In the genomic region with DNA sequence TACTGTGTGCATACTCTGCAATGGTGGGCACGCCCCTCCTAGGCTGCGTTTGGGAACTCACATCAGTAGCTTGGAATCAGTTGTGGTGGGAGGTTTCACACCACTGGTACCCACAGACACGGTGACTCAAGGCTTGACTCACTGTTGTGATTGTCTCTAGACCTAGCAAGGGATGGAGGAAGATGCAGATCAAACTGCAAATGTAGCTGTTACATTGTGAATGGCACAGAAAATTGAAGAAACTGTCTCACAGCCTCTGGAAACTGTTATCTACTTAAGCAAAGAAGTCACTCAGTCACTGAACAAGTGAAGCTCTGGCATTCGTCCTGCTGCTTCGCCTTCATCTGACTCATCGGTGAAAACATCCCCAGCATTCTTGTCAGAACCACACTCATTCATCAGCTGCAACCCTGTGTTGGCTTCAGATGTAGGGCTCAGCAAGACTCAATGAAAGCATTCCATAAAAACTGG, we compare ENCODE assay signal across 8 cellular contexts. TPM values are rescaled to one million over a fixed set of nuclear protein-coding genes. Genes with fewer than 3 reads are reported as not detected.
A peak's percentile ranks its signal among the peaks of the same experiment; 100 is the strongest.
DNase-seq lines count a peak whose midpoint lies in the region; ATAC-seq and TF ChIP-seq lines count a peak whose summit lies in the region.

No MANE protein-coding gene starts in this region.

- H3K4me3 ChIP-seq in cardiac fibroblast (replicated peaks in 1 of 2; ENCODE audit: low read depth in 2 of 2, low read length in 2 of 2) (no peak overlapping the region), retinal pigment epithelial cell (ENCODE audit: low read length) (no peak overlapping the region)

- no peak for ATAC-seq in GM21576 (IDR thresholded peaks at IDR 0.05; ENCODE audit: unreplicated experiment)

- no peak for TF ChIP-seq CTCF in cardiac fibroblast (IDR thresholded peaks at IDR 0.05; ENCODE audit: low read depth, low read length)
- no peak for TF ChIP-seq CTCF in retinal pigment epithelial cell (conservative IDR thresholded peaks at IDR 0.05; ENCODE audit: low read depth, low read length)

- peak; percentile 98 for DNase-seq in GM04503 (ENCODE audit: low read depth)
- peak; percentile 49 for DNase-seq in activated CD4-positive, CD25-positive, alpha-beta regulatory T cell treated with anti-CD3 and anti-CD28 coated beads, Interleukin-2, amount 50 U/mL, for 72 hours
- DNase-seq in cardiac fibroblast (ENCODE audit: low read depth in 2 of 2), result peak; percentile 91 to 96
- peak; percentile 62 for DNase-seq in retinal pigment epithelial cell (ENCODE audit: low read depth)
- DNase-seq in SK-N-DZ (ENCODE audit: low spot score), result no peak
- DNase-seq in globus pallidus (ENCODE audit: low spot score), result no peak
- DNase-seq in NCI-H1092 treated with DMSO at 0.1 percent for 48 hours (lab: John Stamatoyannopoulos, UW), result no peak

RNA-seq across cellular contexts. Expression of gene POFUT2, which starts 59.5 kb away (rescaled TPM):
- 13.5 and 16.8 TPM in 2 replicates for polyA plus RNA-seq in SK-N-DZ (2014; cell fraction: cytosol; rRNA removed)
- 68.2 and 72.8 TPM in 2 replicates for polyA plus RNA-seq in SK-N-DZ (2014; cell fraction: nucleus; rRNA removed)

Comparison
In these comparisons a context has a peak if more than half of its experiments do, and no peak if none do; other contexts are left out.
1. DNase-seq: peak in GM04503 (single experiment), activated CD4-positive, CD25-positive, alpha-beta regulatory T cell treated with anti-CD3 and anti-CD28 coated beads, Interleukin-2, amount 50 U/mL, for 72 hours (single experiment), cardiac fibroblast (2 of 2) and retinal pigment epithelial cell (single experiment); none in SK-N-DZ (single experiment), globus pallidus (single experiment) and NCI-H1092 treated with DMSO at 0.1 percent for 48 hours (single experiment).